Comparison of ENCODE assay signal across 6 cellular contexts in genomic region chr2:66766582-66766981, GRCh38.
"Had no signal": no experiment of that assay in that cellular context is flagged by ENCODE, and none has a peak within 500 bp of the region (broad histone marks: within the 10 kb centered on the region; RNA-seq: fewer than 3 reads in every experiment).

No MANE protein-coding gene starts in this region.

- DNase-seq: H9, HCEC 1CT, IMR-90 had no signal

- FAIRE-seq: H1, H54, K562 had no signal
